ENCODE assay signal across 16 cellular contexts in genomic region chr1:167683226-167683625, GRCh38. TPM values are rescaled to one million over a fixed set of nuclear protein-coding genes. Genes with fewer than 3 reads are reported as not detected.
DNase-seq lines count a peak whose midpoint lies in the region; ATAC-seq, FAIRE-seq and TF ChIP-seq lines count a peak whose summit lies in the region.
"Had no signal": no experiment of that assay in that cellular context is flagged by ENCODE, and none has a peak within 500 bp of the region (broad histone marks: within the 10 kb centered on the region; RNA-seq: fewer than 3 reads in every experiment).

No MANE protein-coding gene starts in this region.

- DNase-seq in activated T-cell treated with anti-CD3 and anti-CD28 coated beads, Interleukin-2, amount 50 U/mL, for 24 hours: no peak
- no peak for DNase-seq in activated T-cell treated with anti-CD3 and anti-CD28 coated beads, Interleukin-2, amount 50 U/mL, for 1 hour
- DNase-seq in T-cell: no peak
- no peak for DNase-seq in right atrium auricular region (ENCODE audit: low spot score)
- DNase-seq in stimulated activated effector memory CD8-positive, alpha-beta T cell treated with anti-CD3 and anti-CD28 coated beads, Interleukin-12 subunit alpha, Interleukin-12 subunit beta, amount 100 ng/mL, for 72 hours (ENCODE audit: low spot score in 2 of 2): no peak
- no peak for DNase-seq in foreskin melanocyte
- DNase-seq in HepG2 (ENCODE audit: low spot score): no peak
- DNase-seq: activated CD8-positive, alpha-beta memory T cell treated with anti-CD3 and anti-CD28 coated beads for 24 hours; DMS79 treated with DMSO at 0.1 percent for 48 hours; erythroblast; NCI-H1048; NCI-H524 had no signal

- no peak overlapping the region for H2AFZ ChIP-seq in HepG2 (ENCODE audit: low read length)

- H3K27ac Mint-ChIP-seq in activated T-cell treated with anti-CD3 and anti-CD28 coated beads, Interleukin-2, amount 50 U/mL, for 24 hours: peak overlapping the region; percentile 71
- peak overlapping the region; percentile 68 to 70 for H3K27ac Mint-ChIP-seq in T-cell
- peak overlapping the region; percentile 91 for H3K27ac Mint-ChIP-seq in stimulated activated effector memory CD8-positive, alpha-beta T cell treated with anti-CD3 and anti-CD28 coated beads, Interleukin-12 subunit alpha, Interleukin-12 subunit beta, amount 100 ng/mL, for 72 hours
- H3K27ac Mint-ChIP-seq: type B pancreatic cell had no signal

- BruUV-seq in HepG2 (replicated peaks; lab: Mats Ljungman, UMichigan): no TSS peak

- H3K36me3 ChIP-seq in right atrium auricular region: no peaks in the 10 kb centered on the region
- no peaks in the 10 kb centered on the region for H3K36me3 ChIP-seq in HepG2 (replicated peaks in 1 of 2; ENCODE audit: control insufficient read depth in 1 of 2, insufficient read depth in 2 of 2, low read length in 2 of 2)

- H3K79me2 ChIP-seq in HepG2 (ENCODE audit: insufficient read depth, low read length): no peaks in the 10 kb centered on the region

- H3K4me3 ChIP-seq in right atrium auricular region (no peak overlapping the region), HepG2 (replicated peaks in 1 of 3; ENCODE audit: insufficient read depth in 1 of 3, low read depth in 2 of 3, low read length in 3 of 3) (no peak overlapping the region)

- FAIRE-seq in HepG2 (lab: Jason Lieb, UNC): no peak
- FAIRE-seq: TTC549 had no signal

- H3K9me3 Mint-ChIP-seq in activated T-cell treated with anti-CD3 and anti-CD28 coated beads, Interleukin-2, amount 50 U/mL, for 24 hours: no peaks in the 10 kb centered on the region
- H3K9me3 Mint-ChIP-seq in T-cell: no peaks in the 10 kb centered on the region
- no peaks in the 10 kb centered on the region for H3K9me3 Mint-ChIP-seq in stimulated activated effector memory CD8-positive, alpha-beta T cell treated with anti-CD3 and anti-CD28 coated beads, Interleukin-12 subunit alpha, Interleukin-12 subunit beta, amount 100 ng/mL, for 72 hours
- H3K9me3 Mint-ChIP-seq: type B pancreatic cell had no signal

- in situ Hi-C loops in HepG2 (cut with HindIII; ENCODE audit: extremely low pct_ligation_motif_present, low pct_unique_long_range_greater_than_20kb): no loop called here

- H3K27ac ChIP-seq in right atrium auricular region (peak overlapping the region; percentile 82 to 84), HepG2 (ENCODE audit: extremely low read length, insufficient read depth, low read length) (no peak overlapping the region)

- H3K9me3 ChIP-seq in right atrium auricular region (no peaks in the 10 kb centered on the region), HepG2 (ENCODE audit: low read length) (no peaks in the 10 kb centered on the region)

- TF ChIP-seq RAD21 in HepG2 (CRISPR knock-in tag; IDR thresholded peaks at IDR 0.05): no peak

- no peak for TF ChIP-seq EP300 in HepG2 (IDR thresholded peaks at IDR 0.05; ENCODE audit: low read depth in 2 of 2, low read length in 2 of 2)
- TF ChIP-seq EP300 in HepG2 (CRISPR knock-in tag; IDR thresholded peaks at IDR 0.05; ENCODE audit: borderline replicate concordance): no peak

- no peak overlapping the region for H3K4me2 ChIP-seq in HepG2 (ENCODE audit: low read depth, low read length)

- POLR2A ChIA-PET in T-cell (lab: Charles Lee) (no interaction called here), HepG2 (lab: Yijun Ruan, JAX) (no interaction called here)

- H3K9ac ChIP-seq in HepG2 (ENCODE audit: insufficient read depth, low read depth, low read length): no peak overlapping the region

- H3K27me3 Mint-ChIP-seq in activated T-cell treated with anti-CD3 and anti-CD28 coated beads, Interleukin-2, amount 50 U/mL, for 24 hours: no peaks in the 10 kb centered on the region
- H3K27me3 Mint-ChIP-seq in T-cell: no peaks in the 10 kb centered on the region

- no peak for TF ChIP-seq CTCF in right atrium auricular region (IDR thresholded peaks at IDR 0.05)
- TF ChIP-seq CTCF in HepG2 (CRISPR knock-in tag; IDR thresholded peaks at IDR 0.05): no peak

- ATAC-seq in T-cell (replicated peaks in 1 of 4): no peak
- no peak for ATAC-seq in stimulated activated effector memory CD8-positive, alpha-beta T cell treated with anti-CD3 and anti-CD28 coated beads, Interleukin-12 subunit alpha, Interleukin-12 subunit beta, amount 100 ng/mL, for 72 hours
- no peak for ATAC-seq in HG02938 (IDR thresholded peaks at IDR 0.05; ENCODE audit: unreplicated experiment)
- ATAC-seq in HepG2: no peak

- TF ChIP-seq POLR2A in HepG2 (IDR thresholded peaks at IDR 0.05; ENCODE audit: insufficient read depth in 1 of 2, low read depth in 2 of 2, low read length in 2 of 2): no peak

- H4K20me1 ChIP-seq in HepG2 (ENCODE audit: insufficient read depth, low read length): no peaks in the 10 kb centered on the region

- CTCF ChIA-PET in T-cell (lab: Charles Lee): no interaction called here
- CTCF ChIA-PET in HepG2 (lab: Yijun Ruan, JAX; ENCODE audit: low intra/inter-chr PET ratio, low total read pairs): no interaction called here

- H3K4me1 ChIP-seq in right atrium auricular region (peaks cover 3 to 87% of the 10 kb centered on the region in 2 donors), HepG2 (ENCODE audit: insufficient read depth, low read length) (peaks cover 15% of the 10 kb centered on the region)

- peaks cover 18% of the 10 kb centered on the region for H3K4me1 Mint-ChIP-seq in activated T-cell treated with anti-CD3 and anti-CD28 coated beads, Interleukin-2, amount 50 U/mL, for 24 hours (ENCODE audit: low read depth)
- peaks cover 19 to 30% (median 26%) of the 10 kb centered on the region in 3 donors for H3K4me1 Mint-ChIP-seq in T-cell
- H3K4me1 Mint-ChIP-seq in stimulated activated effector memory CD8-positive, alpha-beta T cell treated with anti-CD3 and anti-CD28 coated beads, Interleukin-12 subunit alpha, Interleukin-12 subunit beta, amount 100 ng/mL, for 72 hours: peaks cover 12% of the 10 kb centered on the region

- no peak overlapping the region for H3K4me3 Mint-ChIP-seq in activated T-cell treated with anti-CD3 and anti-CD28 coated beads, Interleukin-2, amount 50 U/mL, for 24 hours
- H3K4me3 Mint-ChIP-seq in T-cell: no peak overlapping the region
- H3K4me3 Mint-ChIP-seq in stimulated activated effector memory CD8-positive, alpha-beta T cell treated with anti-CD3 and anti-CD28 coated beads, Interleukin-12 subunit alpha, Interleukin-12 subunit beta, amount 100 ng/mL, for 72 hours: no peak overlapping the region
- H3K4me3 Mint-ChIP-seq: type B pancreatic cell had no signal

- WGBS in HepG2 (ENCODE audit: low lambda C conversion rate): 16% methylated on average over 6 of the region's 6 CpGs

- H3K36me3 Mint-ChIP-seq in activated T-cell treated with anti-CD3 and anti-CD28 coated beads, Interleukin-2, amount 50 U/mL, for 24 hours (ENCODE audit: low read depth): peaks cover 60% of the 10 kb centered on the region
- H3K36me3 Mint-ChIP-seq in T-cell: peaks cover 32% of the 10 kb centered on the region
- H3K36me3 Mint-ChIP-seq in stimulated activated effector memory CD8-positive, alpha-beta T cell treated with anti-CD3 and anti-CD28 coated beads, Interleukin-12 subunit alpha, Interleukin-12 subunit beta, amount 100 ng/mL, for 72 hours: peaks cover 61% of the 10 kb centered on the region
- H3K36me3 Mint-ChIP-seq: type B pancreatic cell had no signal

- H3K27me3 ChIP-seq in right atrium auricular region (no peaks in the 10 kb centered on the region), HepG2 (ENCODE audit: control insufficient read depth in 1 of 2, insufficient read depth in 2 of 2, low read length in 2 of 2) (peaks cover 0 to 16% of the 10 kb centered on the region in 2 experiments; a peak in 3 of 5 replicates)

- intact Hi-C loops in HepG2 (cut with micrococcal nuclease; ENCODE audit: unreplicated experiment): no loop called here

RNA-seq across cellular contexts. Expression of gene MPZL1, which starts 38.6 kb away (rescaled TPM):
- total RNA-seq in T-cell (1 to 10 TPM; 5.1 to 9.9 (median 8.5) TPM), right atrium auricular region (10 to 100 TPM; 22.4 to 52.0 TPM), HepG2 (2016; rRNA removed; fragmentation: Illumina TruSeq; extraction: Trizol) (43.9 and 68.7 TPM in 2 replicates)
- total RNA-seq in HepG2 (2016; cell fraction: cytosol; rRNA removed; fragmentation: Illumina TruSeq; extraction: Trizol; ENCODE audit: low read depth): 32.2 and 32.5 TPM in 2 replicates
- 37.7 and 65.7 TPM in 2 replicates for total RNA-seq in HepG2 (2016; cell fraction: insoluble cytoplasmic fraction; rRNA removed; fragmentation: Illumina TruSeq; extraction: Trizol)
- total RNA-seq in HepG2 (2016; cell fraction: membrane; rRNA removed; fragmentation: Illumina TruSeq; extraction: Trizol): 33.4 and 37.7 TPM in 2 replicates
- 62.3 and 75.4 TPM in 2 replicates for total RNA-seq in HepG2 (2016; cell fraction: nucleus; rRNA removed; fragmentation: Illumina TruSeq; extraction: Trizol)
- polyA plus RNA-seq in HepG2 (2011; rRNA removed): 38.0 and 40.1 TPM in 2 replicates
- polyA plus RNA-seq in HepG2 (2011; cell fraction: cytosol; rRNA removed): 16.8 and 31.1 TPM in 2 replicates
- polyA plus RNA-seq in HepG2 (2011; cell fraction: nucleus; rRNA removed): 16.0 and 18.0 TPM in 2 replicates
- polyA plus RNA-seq in HepG2 (2012): 41.2 and 46.3 TPM in 2 replicates
- 9.7 and 14.9 TPM in 2 replicates for polyA plus RNA-seq in HepG2 (2016; cell fraction: cytosol; fragmentation: Illumina TruSeq; extraction: Trizol; ENCODE audit: low read depth)
- polyA plus RNA-seq in HepG2 (2016; cell fraction: insoluble cytoplasmic fraction; fragmentation: Illumina TruSeq; extraction: Trizol; ENCODE audit: low read depth): 43.0 and 47.2 TPM in 2 replicates
- polyA plus RNA-seq in HepG2 (2016; cell fraction: membrane; fragmentation: Illumina TruSeq; extraction: Trizol; ENCODE audit: low read depth): 21.1 and 21.8 TPM in 2 replicates
- polyA plus RNA-seq in HepG2 (2016; cell fraction: nucleus; fragmentation: Illumina TruSeq; extraction: Trizol; ENCODE audit: insufficient read depth, low read depth): 99.6 and 104 TPM in 2 replicates
- polyA minus RNA-seq in HepG2 (2011; rRNA and poly(A)+ RNA removed; ENCODE audit: low replicate concordance): 23.5 and 65.7 TPM in 2 replicates
- polyA minus RNA-seq in HepG2 (2011; cell fraction: cytosol; rRNA and poly(A)+ RNA removed): 37.6 and 52.6 TPM in 2 replicates
- 26.1 and 36.4 TPM in 2 replicates for polyA minus RNA-seq in HepG2 (2011; cell fraction: nucleus; rRNA and poly(A)+ RNA removed)

RNA-seq across cellular contexts. Expression of gene RCSD1, which starts 53.2 kb away (rescaled TPM):
- 100 to 1,000 TPM; 101 to 126 (median 107) TPM for total RNA-seq in T-cell
- 10 to 100 TPM; 26.5 to 39.3 TPM for total RNA-seq in right atrium auricular region
- not detected in 2 replicates for total RNA-seq in HepG2 (2016; rRNA removed; fragmentation: Illumina TruSeq; extraction: Trizol)
- total RNA-seq in HepG2 (2016; cell fraction: cytosol; rRNA removed; fragmentation: Illumina TruSeq; extraction: Trizol; ENCODE audit: low read depth): not detected in 2 replicates
- total RNA-seq in HepG2 (2016; cell fraction: insoluble cytoplasmic fraction; rRNA removed; fragmentation: Illumina TruSeq; extraction: Trizol): not detected in 2 replicates
- total RNA-seq in HepG2 (2016; cell fraction: membrane; rRNA removed; fragmentation: Illumina TruSeq; extraction: Trizol): not detected in 2 replicates
- not detected in 2 replicates for total RNA-seq in HepG2 (2016; cell fraction: nucleus; rRNA removed; fragmentation: Illumina TruSeq; extraction: Trizol)
- not detected in 2 replicates for polyA plus RNA-seq in HepG2 (2011; rRNA removed)
- not detected in 2 replicates for polyA plus RNA-seq in HepG2 (2011; cell fraction: cytosol; rRNA removed)
- not detected in 2 replicates for polyA plus RNA-seq in HepG2 (2011; cell fraction: nucleus; rRNA removed)
- not detected in 2 replicates for polyA plus RNA-seq in HepG2 (2012)
- polyA plus RNA-seq in HepG2 (2016; cell fraction: cytosol; fragmentation: Illumina TruSeq; extraction: Trizol; ENCODE audit: low read depth): not detected in 2 replicates
- not detected in 2 replicates for polyA plus RNA-seq in HepG2 (2016; cell fraction: insoluble cytoplasmic fraction; fragmentation: Illumina TruSeq; extraction: Trizol; ENCODE audit: low read depth)
- polyA plus RNA-seq in HepG2 (2016; cell fraction: membrane; fragmentation: Illumina TruSeq; extraction: Trizol; ENCODE audit: low read depth): not detected in 2 replicates
- not detected in 2 replicates for polyA plus RNA-seq in HepG2 (2016; cell fraction: nucleus; fragmentation: Illumina TruSeq; extraction: Trizol; ENCODE audit: insufficient read depth, low read depth)
- 0.26 and 0.32 TPM in 2 replicates for polyA minus RNA-seq in HepG2 (2011; rRNA and poly(A)+ RNA removed; ENCODE audit: low replicate concordance)
- not detected in 2 replicates for polyA minus RNA-seq in HepG2 (2011; cell fraction: cytosol; rRNA and poly(A)+ RNA removed)
- not detected in 2 replicates for polyA minus RNA-seq in HepG2 (2011; cell fraction: nucleus; rRNA and poly(A)+ RNA removed)
- total RNA-seq: osteocyte had no signal

Comparison
In these comparisons a context has a peak if more than half of its experiments do, and no peak if none do; other contexts are left out.
1. RNA of gene RCSD1, which starts 53.2 kb away (total RNA-seq): 101 to 126 TPM in T-cell and 26.5 to 39.3 TPM in right atrium auricular region; not detected in HepG2; every median in the first group is over 10 times any median in the second.
2. Peak in every context shown above with its lines, with median percentiles within 50 percentile points of each other: H3K27ac Mint-ChIP-seq.